16 cellular contexts compared by ENCODE assay signal in genomic region chrX:2978639-2979038, GRCh38. TPM values are rescaled to one million over a fixed set of nuclear protein-coding genes. Genes with fewer than 3 reads are reported as not detected.
"Had no signal": no experiment of that assay in that cellular context is flagged by ENCODE, and none has a peak within 500 bp of the region (broad histone marks: within the 10 kb centered on the region; RNA-seq: fewer than 3 reads in every experiment).

No MANE protein-coding gene starts in this region.

RNA-seq across cellular contexts. Expression of gene ARSH, which starts 27.7 kb away (rescaled TPM):
- total RNA-seq: activated naive CD4-positive, alpha-beta T cell treated with anti-CD3 and anti-CD28 coated beads for 36 hours; activated naive CD4-positive, alpha-beta T cell treated with anti-CD3 and anti-CD28 coated beads, Interleukin-2, amount 50 U/mL, for 72 hours; activated naive CD8-positive, alpha-beta T cell treated with anti-CD3 and anti-CD28 coated beads for 36 hours; activated naive CD8-positive, alpha-beta T cell treated with anti-CD3 and anti-CD28 coated beads, Interleukin-2, amount 10 ng/mL, durations not matched to agents 7 days and 5 days; activated T-cell treated with anti-CD3 and anti-CD28 coated beads, Interleukin-2, amount 50 U/mL, for 4 hours; activated T-cell treated with anti-CD3 and anti-CD28 coated beads, Interleukin-2, amount 50 U/mL, for 72 hours; activated T-helper 1 cell treated with anti-CD3 and anti-CD28 coated beads, Interleukin-12 subunit alpha, Interleukin-12 subunit beta, Interleukin-2, Interleukin-4 antibody, amounts not matched to agents 30 ng/mL and 10 ng/mL and 1 ng/mL, durations not matched to agents 14 hours and 24 hours and 36 hours; activated T-helper 2 cell treated with anti-CD3 and anti-CD28 coated beads, Interferon-gamma antibody, Interleukin-2, Interleukin-4, amounts not matched to agents 10 μg/mL and 5 μg/mL and 100 μg/mL, durations not matched to agents 14 hours and 24 hours and 36 hours; adrenal gland; aorta; ascending aorta; body of pancreas; bronchial epithelial cell; cardiac muscle cell; cardiac septum; cerebellum had no signal
- polyA plus RNA-seq: adrenal gland, aorta, cardiac muscle cell had no signal
